Comparison of ENCODE assay signal across 8 cellular contexts in genomic region chr3:23804441-23805227, GRCh38. TPM values are rescaled to one million over a fixed set of nuclear protein-coding genes. Genes with fewer than 3 reads are reported as not detected.
A peak's percentile ranks its signal among the peaks of the same experiment; 100 is the strongest.
DNase-seq lines count a peak whose midpoint lies in the region; ATAC-seq and TF ChIP-seq lines count a peak whose summit lies in the region.

No MANE protein-coding gene starts in this region.

- H3K9me3 ChIP-seq in SJCRH30 (replicated peaks) (no peaks in the 10 kb centered on the region), iPS-18a (ENCODE audit: control insufficient read depth, low read depth, low read length) (no peaks in the 10 kb centered on the region), smooth muscle cell (replicated peaks; ENCODE audit: low read depth) (no peaks in the 10 kb centered on the region)

- 78% methylated on average over 8 of the region's 8 CpGs for WGBS in smooth muscle cell (ENCODE audit: low lambda C conversion rate)

- H3K9me3 Mint-ChIP-seq in activated CD8-positive, alpha-beta T cell treated with anti-CD3 and anti-CD28 coated beads for 36 hours = no peaks in the 10 kb centered on the region
- no peaks in the 10 kb centered on the region for H3K9me3 Mint-ChIP-seq in activated CD8-positive, alpha-beta T cell treated with anti-CD3 and anti-CD28 coated beads, Interleukin-2, amount 10 ng/mL, durations not matched to agents 7 days and 5 days (ENCODE audit: insufficient read depth)

- H2AFZ ChIP-seq in smooth muscle cell (ENCODE audit: low read depth) = peak overlapping the region; percentile 97

- H4K20me1 ChIP-seq in smooth muscle cell (ENCODE audit: low read depth) = peaks cover 28% of the 10 kb centered on the region

- H3K27ac ChIP-seq in SJCRH30 = no peak overlapping the region
- no peak overlapping the region for H3K27ac ChIP-seq in iPS-18a (ENCODE audit: low read length)
- peak overlapping the region; percentile 1 for H3K27ac ChIP-seq in smooth muscle cell (ENCODE audit: low read depth)

- peaks cover 13% of the 10 kb centered on the region for H3F3A ChIP-seq in smooth muscle cell (ENCODE audit: low read depth)

- DNase-seq in activated CD8-positive, alpha-beta T cell treated with anti-CD3 and anti-CD28 coated beads for 36 hours = no peak
- no peak for DNase-seq in activated CD8-positive, alpha-beta T cell treated with anti-CD3 and anti-CD28 coated beads, Interleukin-2, amount 10 ng/mL, durations not matched to agents 7 days and 5 days
- DNase-seq in SJCRH30 (no peak), smooth muscle cell (lab: John Stamatoyannopoulos, UW; ENCODE audit: unreplicated experiment) (no peak), NCI-H1694 treated with DMSO at 0.1 percent for 48 hours (lab: John Stamatoyannopoulos, UW) (no peak), cortex of kidney (lab: John Stamatoyannopoulos, UW) (no peak), glomerular visceral epithelial cell (ENCODE audit: extremely low spot score) (no peak)

- no peak for ATAC-seq in activated CD8-positive, alpha-beta T cell treated with anti-CD3 and anti-CD28 coated beads for 36 hours
- ATAC-seq in activated CD8-positive, alpha-beta T cell treated with anti-CD3 and anti-CD28 coated beads, Interleukin-2, amount 10 ng/mL, durations not matched to agents 7 days and 5 days = no peak

- H3K27me3 Mint-ChIP-seq in activated CD8-positive, alpha-beta T cell treated with anti-CD3 and anti-CD28 coated beads for 36 hours = peaks cover 8% of the 10 kb centered on the region
- peaks cover 25% of the 10 kb centered on the region for H3K27me3 Mint-ChIP-seq in activated CD8-positive, alpha-beta T cell treated with anti-CD3 and anti-CD28 coated beads, Interleukin-2, amount 10 ng/mL, durations not matched to agents 7 days and 5 days (ENCODE audit: low read depth)

- H3K36me3 ChIP-seq in SJCRH30 (peaks cover 15% of the 10 kb centered on the region), iPS-18a (ENCODE audit: control insufficient read depth, low read depth, low read length) (peaks cover 13% of the 10 kb centered on the region), smooth muscle cell (ENCODE audit: low read depth) (no peaks in the 10 kb centered on the region)

- intact Hi-C loops in activated CD8-positive, alpha-beta T cell treated with anti-CD3 and anti-CD28 coated beads for 36 hours (cut with micrococcal nuclease) = loop anchor here (10.0 kb wide), 2 partner anchors 110 to 360 kb away; partner anchors contain the start of genes NKIRAS1 and RPL15

- no peak for TF ChIP-seq CTCF in activated CD8-positive, alpha-beta T cell treated with anti-CD3 and anti-CD28 coated beads for 36 hours (IDR thresholded peaks at IDR 0.05)
- TF ChIP-seq CTCF in smooth muscle cell (IDR thresholded peaks at IDR 0.05; ENCODE audit: borderline replicate concordance, insufficient read depth, poor library complexity, severe bottlenecking) = no peak

- H3K36me3 Mint-ChIP-seq in activated CD8-positive, alpha-beta T cell treated with anti-CD3 and anti-CD28 coated beads for 36 hours (ENCODE audit: low read depth) = peaks cover 19% of the 10 kb centered on the region
- H3K36me3 Mint-ChIP-seq in activated CD8-positive, alpha-beta T cell treated with anti-CD3 and anti-CD28 coated beads, Interleukin-2, amount 10 ng/mL, durations not matched to agents 7 days and 5 days (ENCODE audit: low read depth) = peaks cover 25% of the 10 kb centered on the region

- POLR2A ChIA-PET in activated CD8-positive, alpha-beta T cell treated with anti-CD3 and anti-CD28 coated beads for 36 hours (lab: Charles Lee) = no interaction called here
- POLR2A ChIA-PET in activated CD8-positive, alpha-beta T cell treated with anti-CD3 and anti-CD28 coated beads, Interleukin-2, amount 10 ng/mL, durations not matched to agents 7 days and 5 days (lab: Charles Lee) = no interaction called here

- H3K79me2 ChIP-seq in smooth muscle cell (ENCODE audit: low read depth) = peaks cover 32% of the 10 kb centered on the region

- H3K4me1 ChIP-seq in SJCRH30 = peaks cover 5% of the 10 kb centered on the region; the same call in 1 of the 2 replicates
- peaks cover 27% of the 10 kb centered on the region for H3K4me1 ChIP-seq in iPS-18a (ENCODE audit: control insufficient read depth, low read depth, low read length)
- peaks cover 28% of the 10 kb centered on the region for H3K4me1 ChIP-seq in smooth muscle cell (ENCODE audit: low read depth)

- H3K27me3 ChIP-seq in SJCRH30 (no peaks in the 10 kb centered on the region), iPS-18a (ENCODE audit: control insufficient read depth, insufficient read depth, low read length) (peaks cover 10% of the 10 kb centered on the region), smooth muscle cell (ENCODE audit: low read depth) (no peaks in the 10 kb centered on the region)

- no peak overlapping the region for H3K9ac ChIP-seq in iPS-18a (ENCODE audit: low read length)
- H3K9ac ChIP-seq in smooth muscle cell (ENCODE audit: low read depth) = peak overlapping the region; percentile 86

- H3K4me3 ChIP-seq in SJCRH30 (peak overlapping the region; percentile 84; the same call in 1 of the 2 replicates), iPS-18a (ENCODE audit: low read length) (peak overlapping the region; percentile 51), smooth muscle cell (peak overlapping the region; percentile 95)

- CTCF ChIA-PET in activated CD8-positive, alpha-beta T cell treated with anti-CD3 and anti-CD28 coated beads for 36 hours (lab: Charles Lee) = no interaction called here
- CTCF ChIA-PET in activated CD8-positive, alpha-beta T cell treated with anti-CD3 and anti-CD28 coated beads, Interleukin-2, amount 10 ng/mL, durations not matched to agents 7 days and 5 days (lab: Charles Lee) = no interaction called here

- no peak overlapping the region for H3K27ac Mint-ChIP-seq in activated CD8-positive, alpha-beta T cell treated with anti-CD3 and anti-CD28 coated beads for 36 hours
- H3K27ac Mint-ChIP-seq in activated CD8-positive, alpha-beta T cell treated with anti-CD3 and anti-CD28 coated beads, Interleukin-2, amount 10 ng/mL, durations not matched to agents 7 days and 5 days = no peak overlapping the region

- peaks cover 36% of the 10 kb centered on the region for H3K4me1 Mint-ChIP-seq in activated CD8-positive, alpha-beta T cell treated with anti-CD3 and anti-CD28 coated beads for 36 hours (ENCODE audit: low read depth)
- H3K4me1 Mint-ChIP-seq in activated CD8-positive, alpha-beta T cell treated with anti-CD3 and anti-CD28 coated beads, Interleukin-2, amount 10 ng/mL, durations not matched to agents 7 days and 5 days (ENCODE audit: low read depth) = peaks cover 31% of the 10 kb centered on the region

- H3K4me3 Mint-ChIP-seq in activated CD8-positive, alpha-beta T cell treated with anti-CD3 and anti-CD28 coated beads for 36 hours = peak overlapping the region; percentile 83
- H3K4me3 Mint-ChIP-seq in activated CD8-positive, alpha-beta T cell treated with anti-CD3 and anti-CD28 coated beads, Interleukin-2, amount 10 ng/mL, durations not matched to agents 7 days and 5 days = no peak overlapping the region

- H3K4me2 ChIP-seq in smooth muscle cell = peak overlapping the region; percentile 99

RNA-seq across cellular contexts. Expression of gene UBE2E1, which starts 1.1 kb away (rescaled TPM):
- 10 to 100 TPM; 79.0 to 80.3 TPM for total RNA-seq in activated CD8-positive, alpha-beta T cell treated with anti-CD3 and anti-CD28 coated beads for 36 hours
- 10 to 100 TPM; 54.0 to 54.9 TPM for total RNA-seq in activated CD8-positive, alpha-beta T cell treated with anti-CD3 and anti-CD28 coated beads, Interleukin-2, amount 10 ng/mL, durations not matched to agents 7 days and 5 days
- 169 and 182 TPM in 2 replicates for total RNA-seq in SJCRH30 (2014; rRNA removed; shearing (Covaris generic))
- total RNA-seq in smooth muscle cell = 128 and 142 TPM in 2 replicates
- polyA plus RNA-seq in smooth muscle cell = 13.3 and 17.9 TPM in 2 replicates
